Comparison of ENCODE assay signal across 8 cellular contexts in the genomic region with DNA sequence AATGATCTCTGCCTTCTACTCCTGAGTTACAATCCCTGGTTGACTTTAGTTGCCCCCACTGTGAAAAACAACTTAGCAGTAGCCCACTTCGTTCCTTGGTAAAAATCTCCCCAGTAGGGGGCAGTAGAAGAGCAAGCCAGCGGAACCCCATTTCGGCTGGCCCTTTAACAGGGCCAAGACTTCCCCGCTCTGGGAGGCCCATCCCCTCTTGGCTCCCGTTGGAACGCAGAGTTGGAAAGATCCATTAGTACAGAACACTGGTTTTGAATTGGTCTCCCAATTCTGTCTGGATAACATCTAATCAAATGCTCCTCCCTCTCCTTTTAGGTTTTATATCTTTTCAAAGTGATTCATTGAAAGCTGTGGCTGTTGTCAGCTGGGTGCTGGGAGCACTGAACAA.
DNase-seq lines count a peak whose midpoint lies in the region; ATAC-seq and TF ChIP-seq lines count a peak whose summit lies in the region.

No MANE protein-coding gene starts in this region.

- H3K27ac ChIP-seq in body of pancreas (no peak overlapping the region), tibial nerve (no peak overlapping the region)

- TF ChIP-seq CTCF in body of pancreas (IDR thresholded peaks at IDR 0.05), result peak; percentile 15 to 50 (median 45)
- peak in 4 of 5 experiments; percentile 11 to 27 (median 15) for TF ChIP-seq CTCF in tibial nerve (IDR thresholded peaks at IDR 0.05)

- peak overlapping the region; percentile 85 to 97 (median 94) for H3K4me3 Mint-ChIP-seq in naive thymus-derived CD8-positive, alpha-beta T cell

- DNase-seq in NK-92 treated with Interleukin-12 subunit alpha and Interleukin-12 subunit beta, amount 100 ng/mL, for 24 hours (lab: John Stamatoyannopoulos, UW), result peak; percentile 13
- DNase-seq in NK-92 (lab: John Stamatoyannopoulos, UW; ENCODE audit: unreplicated experiment) (no peak), T-helper 22 cell (ENCODE audit: low read depth) (peak; percentile 28), body of pancreas (peak in 3 of 4 donors; percentile 14 to 32 (median 16)), tibial nerve (ENCODE audit: low spot score in 2 of 2) (no peak), HuH-7.5 (ENCODE audit: low spot score) (no peak), RKO (ENCODE audit: low spot score) (no peak)
- peak; percentile 38 to 88 (median 74) for DNase-seq in naive thymus-derived CD8-positive, alpha-beta T cell

- no peaks in the 10 kb centered on the region for H3K27me3 Mint-ChIP-seq in naive thymus-derived CD8-positive, alpha-beta T cell

- H3K4me1 Mint-ChIP-seq in naive thymus-derived CD8-positive, alpha-beta T cell, result peaks cover 59 to 97% (median 87%) of the 10 kb centered on the region in 4 donors

- H3K9me3 ChIP-seq in body of pancreas (no peaks in the 10 kb centered on the region), tibial nerve (no peaks in the 10 kb centered on the region)

- 5% methylated on average over 6 of the region's 6 CpGs for WGBS in body of pancreas, 2 donors
- WGBS in tibial nerve, 2 donors, result 2 to 9% methylated on average over 6 of the region's 6 CpGs

- TF ChIP-seq EP300 in tibial nerve (IDR thresholded peaks at IDR 0.05), result no peak

- H3K36me3 Mint-ChIP-seq in naive thymus-derived CD8-positive, alpha-beta T cell, result no peaks in the 10 kb centered on the region

- H3K27me3 ChIP-seq in body of pancreas, result no peaks in the 10 kb centered on the region
- peaks cover 0 to 8% of the 10 kb centered on the region in 2 donors for H3K27me3 ChIP-seq in tibial nerve

- intact Hi-C loops in body of pancreas (cut with DNase I), result no loop called here

- H3K36me3 ChIP-seq in body of pancreas (replicated peaks in 1 of 2; ENCODE audit: insufficient read depth in 1 of 2, low read depth in 2 of 2), result no peaks in the 10 kb centered on the region
- no peaks in the 10 kb centered on the region for H3K36me3 ChIP-seq in tibial nerve

- H3K9me3 Mint-ChIP-seq in naive thymus-derived CD8-positive, alpha-beta T cell, result peaks cover 0 to 2% (median 0%) of the 10 kb centered on the region in 9 donors

- H3K27ac Mint-ChIP-seq in naive thymus-derived CD8-positive, alpha-beta T cell, result peak overlapping the region; percentile 96 to 100 (median 99)

- ATAC-seq in body of pancreas, result no peak
- ATAC-seq in naive thymus-derived CD8-positive, alpha-beta T cell, result peak; percentile 40 to 62

- H3K4me3 ChIP-seq in body of pancreas (no peak overlapping the region), tibial nerve (no peak overlapping the region)

- POLR2A ChIA-PET in naive thymus-derived CD8-positive, alpha-beta T cell (lab: Charles Lee), result interaction anchor here (0.6 to 11.8 kb wide), 14 partner anchors 27 to 1129 kb away, joined by 3 to 343 read pairs (median 8); partner anchors contain the start of gene BCL11B

- H3K4me1 ChIP-seq in body of pancreas (no peaks in the 10 kb centered on the region), tibial nerve (peaks cover 0 to 16% (median 0%) of the 10 kb centered on the region in 4 donors)

- TF ChIP-seq POLR2A in body of pancreas (IDR thresholded peaks at IDR 0.05) (no peak), tibial nerve (IDR thresholded peaks at IDR 0.05) (no peak)

Comparison
In these comparisons a context has a peak if more than half of its experiments do, and no peak if none do; other contexts are left out.
1. DNase-seq: peak in NK-92 treated with Interleukin-12 subunit alpha and Interleukin-12 subunit beta, amount 100 ng/mL, for 24 hours (single experiment), T-helper 22 cell (single experiment), body of pancreas (3 of 4) and naive thymus-derived CD8-positive, alpha-beta T cell (10 of 10); none in NK-92 (single experiment), tibial nerve (0 of 2), HuH-7.5 (single experiment) and RKO (single experiment).